ENCODE assay signal across 8 cellular contexts in the genomic region with DNA sequence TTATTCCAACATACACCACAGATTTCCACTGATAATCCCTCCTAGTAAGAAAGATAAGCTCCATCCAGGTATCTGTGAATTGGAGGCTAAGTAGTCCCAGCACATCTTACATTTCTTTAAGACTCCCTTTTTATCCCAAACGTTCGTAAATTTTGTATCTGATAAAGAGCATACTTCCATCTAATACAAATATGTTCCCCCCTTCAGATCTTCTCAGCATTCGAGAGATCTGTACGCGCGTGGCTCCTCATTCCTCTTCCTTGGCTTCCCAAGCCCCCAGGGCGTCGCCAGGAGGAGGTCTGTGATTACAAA. TPM values are rescaled to one million over a fixed set of nuclear protein-coding genes. Genes with fewer than 3 reads are reported as not detected.
A peak's percentile ranks its signal among the peaks of the same experiment; 100 is the strongest.
DNase-seq lines count a peak whose midpoint lies in the region; ATAC-seq and TF ChIP-seq lines count a peak whose summit lies in the region.

No MANE protein-coding gene starts in this region.

- WGBS in tibial nerve, 2 donors: 8 to 9% methylated on average over 8 of the region's 8 CpGs

- H3K27me3 ChIP-seq in DND-41 (ENCODE audit: insufficient read depth, low read length, poor library complexity) (no peaks in the 10 kb centered on the region), dorsolateral prefrontal cortex (peaks cover 7 to 100% (median 99%) of the 10 kb centered on the region in 45 donors), neuron (ENCODE audit: insufficient read depth, low read length) (peaks cover 92% of the 10 kb centered on the region), tibial nerve (peaks cover 6 to 100% of the 10 kb centered on the region in 2 donors)

- H3K36me3 ChIP-seq in DND-41 (ENCODE audit: insufficient read depth, low read length) (peaks cover 34% of the 10 kb centered on the region), KOPT-K1 (ENCODE audit: insufficient read depth, low read length) (peaks cover 33% of the 10 kb centered on the region), neuron (ENCODE audit: insufficient read depth, low read length) (no peaks in the 10 kb centered on the region), tibial nerve (no peaks in the 10 kb centered on the region)

- peaks cover 20% of the 10 kb centered on the region for H4K20me1 ChIP-seq in DND-41 (ENCODE audit: insufficient read depth, low read length)

- no peak for TF ChIP-seq POLR2A in tibial nerve (IDR thresholded peaks at IDR 0.05)

- peak overlapping the region; percentile 100 for H3K27ac ChIP-seq in DND-41 (ENCODE audit: low read length)
- peak overlapping the region; percentile 100 for H3K27ac ChIP-seq in KOPT-K1 (ENCODE audit: low read depth, low read length, poor library complexity, severe bottlenecking)
- peak overlapping the region in 5 of 59 donors; percentile 8 to 61 (median 38) for H3K27ac ChIP-seq in dorsolateral prefrontal cortex
- no peak overlapping the region for H3K27ac ChIP-seq in tibial nerve

- H3K9me3 ChIP-seq in DND-41 (ENCODE audit: insufficient read depth, low read length, severe bottlenecking): no peaks in the 10 kb centered on the region
- no peaks in the 10 kb centered on the region for H3K9me3 ChIP-seq in KOPT-K1 (ENCODE audit: insufficient read depth, low read length, poor library complexity, severe bottlenecking)
- H3K9me3 ChIP-seq in neuron (ENCODE audit: low read length): peaks cover 4% of the 10 kb centered on the region
- H3K9me3 ChIP-seq in tibial nerve: peaks cover 0 to under 1% (median 0%) of the 10 kb centered on the region in 4 donors

- peak; percentile 0; the same call in 1 of the 3 replicates for ATAC-seq in DND-41 (ENCODE audit: insufficient read depth, low read depth)
- no peak for ATAC-seq in GM18909 (IDR thresholded peaks at IDR 0.05; ENCODE audit: poor library complexity, unreplicated experiment)

- intact Hi-C loops in dorsolateral prefrontal cortex (cut with DNase I): no loop called here

- peak overlapping the region; percentile 68 for H3K4me2 ChIP-seq in DND-41 (ENCODE audit: insufficient read depth, low read length)

- H3K9ac ChIP-seq in DND-41 (ENCODE audit: low read depth, low read length): peak overlapping the region; percentile 93

- H3K4me3 ChIP-seq in DND-41 (ENCODE audit: low read depth in 1 of 2, low read length in 2 of 2): peak overlapping the region; percentile 55 to 61
- peak overlapping the region in 51 of 59 donors; percentile 4 to 67 (median 47) for H3K4me3 ChIP-seq in dorsolateral prefrontal cortex
- peak overlapping the region; percentile 30 for H3K4me3 ChIP-seq in neuron (ENCODE audit: low read length)
- peak overlapping the region in 2 of 4 donors; percentile 17 to 42 for H3K4me3 ChIP-seq in tibial nerve

- no peak for TF ChIP-seq CTCF in DND-41 (IDR thresholded peaks at IDR 0.05; ENCODE audit: borderline replicate concordance, extremely low read depth, low read length, poor library complexity, severe bottlenecking)
- no peak for TF ChIP-seq CTCF in dorsolateral prefrontal cortex (IDR thresholded peaks at IDR 0.05 in 54 of 56, conservative IDR thresholded peaks at IDR 0.05 in 2 of 56; ENCODE audit: low read depth in 1 of 56, partially characterized antibody in 56 of 56)
- TF ChIP-seq CTCF in tibial nerve (IDR thresholded peaks at IDR 0.05): no peak

- H3K79me2 ChIP-seq in DND-41 (ENCODE audit: insufficient read depth, low read length): peaks cover 94% of the 10 kb centered on the region

- no peak for TF ChIP-seq EP300 in tibial nerve (IDR thresholded peaks at IDR 0.05)

- DNase-seq in DND-41: no peak
- no peak for DNase-seq in dorsolateral prefrontal cortex
- no peak for DNase-seq in NCI-H524 treated with DMSO at 0.1 percent for 48 hours (lab: John Stamatoyannopoulos, UW)
- no peak for DNase-seq in tibial nerve (ENCODE audit: low spot score in 2 of 2)
- no peak for DNase-seq in epidermal melanocyte (ENCODE audit: insufficient read length, low spot score)

- H2AFZ ChIP-seq in DND-41 (ENCODE audit: low read depth, low read length) (peak overlapping the region; percentile 65), neuron (ENCODE audit: low read depth, low read length) (peak overlapping the region; percentile 70)

- H3K4me1 ChIP-seq in DND-41 (ENCODE audit: insufficient read depth, low read length) (peaks cover 55% of the 10 kb centered on the region), neuron (ENCODE audit: insufficient read depth, low read length) (peaks cover 5% of the 10 kb centered on the region), tibial nerve (peaks cover 0 to 33% (median 14%) of the 10 kb centered on the region in 4 donors)

RNA-seq across cellular contexts. Expression of a gene that starts 20.0 kb away (rescaled TPM):
- total RNA-seq in dorsolateral prefrontal cortex (10 to 100 TPM in 4 of 120 experiments, 1 to 10 TPM in 115, under 1 TPM in 1; 0.87 to 11.8 (median 5.2) TPM), tibial nerve (10 to 100 TPM in 1 of 4 donors, 1 to 10 TPM in 3; 1.7 to 11.6 (median 2.4) TPM)

RNA-seq across cellular contexts. Expression of a gene that starts 20.4 kb away (rescaled TPM):
- 1 to 10 TPM in 119 of 120 experiments, under 1 TPM in 1; 0.63 to 5.4 (median 2.5) TPM for total RNA-seq in dorsolateral prefrontal cortex
- total RNA-seq in tibial nerve: 1 to 10 TPM in 1 of 4 donors, under 1 TPM in 2, not detected in 1; 0.59 to 1.5 (median 0.90) TPM

RNA-seq across cellular contexts. Expression of a gene that starts 34.9 kb away (rescaled TPM):
- total RNA-seq in dorsolateral prefrontal cortex (10 to 100 TPM in 1 of 120 experiments, 1 to 10 TPM in 119; 1.4 to 10.3 (median 2.9) TPM), tibial nerve (10 to 100 TPM; 18.2 to 33.1 (median 27.6) TPM)

Comparison
In these comparisons a context has a peak if more than half of its experiments do, and no peak if none do; other contexts are left out.
1. H3K27ac ChIP-seq: peak in DND-41 (single experiment) and KOPT-K1 (single experiment); none in tibial nerve (0 of 4).